In the genomic region with DNA sequence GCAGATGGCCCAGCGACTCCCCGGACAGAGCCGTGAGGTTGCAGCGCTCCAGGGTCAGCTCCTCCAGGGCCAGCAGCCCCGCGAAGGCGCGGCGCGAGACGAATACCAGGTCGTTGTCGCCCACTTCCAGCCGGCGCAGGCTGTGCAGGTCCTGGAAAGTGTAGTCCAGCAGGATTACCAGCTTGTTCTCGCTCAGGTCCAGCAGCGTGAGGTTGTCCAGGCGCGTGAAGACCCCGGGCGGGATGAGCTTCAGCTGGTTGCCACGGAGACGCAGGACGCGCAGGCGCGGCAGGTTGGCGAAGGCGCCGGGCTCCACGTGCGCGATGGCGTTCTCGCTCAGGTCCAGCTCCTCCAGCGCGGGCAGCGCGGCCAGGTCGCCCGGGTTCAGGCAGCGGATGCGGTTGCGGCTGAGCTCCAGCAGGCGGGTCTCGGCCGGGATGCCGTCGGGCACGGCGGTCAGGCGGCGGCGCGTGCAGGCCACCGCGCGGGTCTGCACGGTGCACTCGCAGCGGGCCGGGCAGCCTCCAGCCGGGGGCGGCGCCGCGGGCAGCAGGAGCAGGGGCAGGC, we compare ENCODE assay signal across 8 cellular contexts. TPM values are rescaled to one million over a fixed set of nuclear protein-coding genes. Genes with fewer than 3 reads are reported as not detected.
DNase-seq lines count a peak whose midpoint lies in the region; TF ChIP-seq lines count a peak whose summit lies in the region.
"Had no signal": no experiment of that assay in that cellular context is flagged by ENCODE, and none has a peak within 500 bp of the region (broad histone marks: within the 10 kb centered on the region; RNA-seq: fewer than 3 reads in every experiment).

No MANE protein-coding gene starts in this region.

- H3K4me2 ChIP-seq in MM.1S (ENCODE audit: low read depth, low read length), result no peak overlapping the region

- peak in 1 of 6 experiments; percentile 13 for TF ChIP-seq CTCF in esophagus squamous epithelium (IDR thresholded peaks at IDR 0.05)
- TF ChIP-seq CTCF in sigmoid colon (IDR thresholded peaks at IDR 0.05), result no peak
- TF ChIP-seq CTCF in MM.1S (IDR thresholded peaks at IDR 0.05; ENCODE audit: low read length), result no peak

- no peaks in the 10 kb centered on the region for H4K20me1 ChIP-seq in MM.1S (ENCODE audit: insufficient read depth, low read length)

- peak; percentile 50 for DNase-seq in DMS79 treated with DMSO at 0.1 percent for 48 hours (lab: John Stamatoyannopoulos, UW)
- DNase-seq in NCI-H1417 treated with DMSO at 0.1 percent for 48 hours (lab: John Stamatoyannopoulos, UW), result peak; percentile 63
- no peak for DNase-seq in esophagus squamous epithelium (lab: John Stamatoyannopoulos, UW)
- DNase-seq in sigmoid colon, result no peak
- DNase-seq in MM.1S, result no peak
- no peak for DNase-seq in stimulated activated CD4-positive, alpha-beta T cell treated with anti-CD3 and anti-CD28 coated beads, Interleukin-4, amount 100 ng/mL, for 1 hour
- no peak for DNase-seq in GF-D8 (lab: John Stamatoyannopoulos, UW)
- DNase-seq: activated CD4-positive, alpha-beta T cell treated with anti-CD3 and anti-CD28 coated beads for 4 hours had no signal

- H3K9me2 ChIP-seq in MM.1S (replicated peaks; ENCODE audit: insufficient read depth, low read length), result no peaks in the 10 kb centered on the region

- H3F3A ChIP-seq in MM.1S (ENCODE audit: insufficient read depth, low read length), result no peaks in the 10 kb centered on the region

- no peaks in the 10 kb centered on the region for H3K9me3 ChIP-seq in esophagus squamous epithelium
- no peaks in the 10 kb centered on the region for H3K9me3 ChIP-seq in sigmoid colon
- H3K9me3 ChIP-seq in MM.1S (replicated peaks; ENCODE audit: insufficient read depth, low read length), result no peaks in the 10 kb centered on the region

- H3K4me3 ChIP-seq in esophagus squamous epithelium (peak overlapping the region in 3 of 4 donors; percentile 34 to 65 (median 51)), sigmoid colon (peak overlapping the region in 3 of 4 donors; percentile 28 to 46 (median 40)), MM.1S (ENCODE audit: low read length) (no peak overlapping the region)

- 16% methylated on average over 16 of the region's 67 CpGs; no CpG with 5 or more reads in 1 of the 2 donors for WGBS in esophagus squamous epithelium, 2 donors
- WGBS in sigmoid colon, 2 donors, result 9 to 37% methylated on average over 67 of the region's 67 CpGs

- peaks cover 19 to 57% (median 28%) of the 10 kb centered on the region in 3 donors for H3K4me1 ChIP-seq in esophagus squamous epithelium
- peaks cover 0 to 52% (median 46%) of the 10 kb centered on the region in 4 donors for H3K4me1 ChIP-seq in sigmoid colon
- H3K4me1 ChIP-seq in MM.1S (ENCODE audit: low read length), result peaks cover 7% of the 10 kb centered on the region

- TF ChIP-seq EP300 in sigmoid colon (IDR thresholded peaks at IDR 0.05), result no peak

- no peak overlapping the region for H2AFZ ChIP-seq in MM.1S (ENCODE audit: low read length)

- H3K27me3 ChIP-seq in esophagus squamous epithelium (peaks cover 21 to 100% (median 26%) of the 10 kb centered on the region in 4 donors), sigmoid colon (peaks cover 30 to 49% (median 44%) of the 10 kb centered on the region in 3 donors), MM.1S (replicated peaks; ENCODE audit: insufficient read depth, low read length) (peaks cover 4% of the 10 kb centered on the region; the same call in 1 of the 2 replicates)

- intact Hi-C loops in esophagus squamous epithelium (cut with DNase I), result no loop called here
- intact Hi-C loops in sigmoid colon (cut with DNase I), result no loop called here

- H3K27ac ChIP-seq in esophagus squamous epithelium (no peak overlapping the region), sigmoid colon (no peak overlapping the region), MM.1S (ENCODE audit: low read length) (no peak overlapping the region)

- no peaks in the 10 kb centered on the region for H3K79me2 ChIP-seq in MM.1S (ENCODE audit: low read length)

- no peaks in the 10 kb centered on the region for H3K36me3 ChIP-seq in esophagus squamous epithelium
- no peaks in the 10 kb centered on the region for H3K36me3 ChIP-seq in sigmoid colon
- no peaks in the 10 kb centered on the region for H3K36me3 ChIP-seq in MM.1S (replicated peaks; ENCODE audit: insufficient read depth, low read length)

- TF ChIP-seq POLR2A in esophagus squamous epithelium (IDR thresholded peaks at IDR 0.05) (no peak), sigmoid colon (IDR thresholded peaks at IDR 0.05) (no peak)

- no peak overlapping the region for H3K9ac ChIP-seq in MM.1S (ENCODE audit: low read length)

RNA-seq across cellular contexts. Expression of a gene that starts 9.3 kb away (rescaled TPM):
- total RNA-seq in esophagus squamous epithelium (under 1 TPM in 3 of 4 donors, not detected in 1; 0.32 to 0.40 (median 0.38) TPM), sigmoid colon (under 1 TPM; 0.41 to 0.82 (median 0.63) TPM)
- under 1 TPM; under 0.01 to 0.74 (median 0.46) TPM for polyA plus RNA-seq in sigmoid colon

RNA-seq across cellular contexts. Expression of a gene that starts 16.7 kb away (rescaled TPM):
- total RNA-seq in esophagus squamous epithelium, result under 1 TPM in 1 of 4 donors, not detected in 3; 0.09 TPM
- total RNA-seq in sigmoid colon, result under 1 TPM in 1 of 4 donors, not detected in 3; 0.14 TPM
- polyA plus RNA-seq in sigmoid colon, result under 1 TPM in 1 of 3 donors, not detected in 2; 0.70 TPM

RNA-seq across cellular contexts. Expression of a gene that starts 35.1 kb away (rescaled TPM):
- total RNA-seq in esophagus squamous epithelium (1 to 10 TPM in 1 of 4 donors, not detected in 3; 1.5 TPM), sigmoid colon (under 1 TPM in 1 of 4 donors, not detected in 3; 0.36 TPM)
- 1 to 10 TPM in 2 of 3 donors, not detected in 1; 1.0 to 1.6 TPM for polyA plus RNA-seq in sigmoid colon

RNA-seq across cellular contexts. Expression of a gene that starts 37.1 kb away (rescaled TPM):
- total RNA-seq in esophagus squamous epithelium (100 to 1,000 TPM in 3 of 4 donors, 10 to 100 TPM in 1; 97.8 to 163 (median 128) TPM), sigmoid colon (100 to 1,000 TPM in 2 of 4 donors, 10 to 100 TPM in 2; 51.5 to 139 (median 100) TPM)
- polyA plus RNA-seq in sigmoid colon, result 100 to 1,000 TPM; 234 to 427 (median 235) TPM

RNA-seq across cellular contexts. Expression of a gene that starts 37.2 kb away (rescaled TPM):
- total RNA-seq in esophagus squamous epithelium (10 to 100 TPM; 14.7 to 37.7 (median 36.2) TPM), sigmoid colon (10 to 100 TPM; 14.6 to 47.4 (median 24.0) TPM)
- 100 to 1,000 TPM in 1 of 3 donors, 10 to 100 TPM in 1, 1 to 10 TPM in 1; 6.0 to 145 (median 12.0) TPM for polyA plus RNA-seq in sigmoid colon

Comparison
In these comparisons a context has a peak if more than half of its experiments do, and no peak if none do; other contexts are left out.
1. DNase-seq: peak in DMS79 treated with DMSO at 0.1 percent for 48 hours (single experiment) and NCI-H1417 treated with DMSO at 0.1 percent for 48 hours (single experiment); none in esophagus squamous epithelium (single experiment), sigmoid colon (single experiment), MM.1S (single experiment), stimulated activated CD4-positive, alpha-beta T cell treated with anti-CD3 and anti-CD28 coated beads, Interleukin-4, amount 100 ng/mL, for 1 hour (single experiment) and GF-D8 (single experiment).